ENCODE assay signal across 19 cellular contexts in the genomic region with DNA sequence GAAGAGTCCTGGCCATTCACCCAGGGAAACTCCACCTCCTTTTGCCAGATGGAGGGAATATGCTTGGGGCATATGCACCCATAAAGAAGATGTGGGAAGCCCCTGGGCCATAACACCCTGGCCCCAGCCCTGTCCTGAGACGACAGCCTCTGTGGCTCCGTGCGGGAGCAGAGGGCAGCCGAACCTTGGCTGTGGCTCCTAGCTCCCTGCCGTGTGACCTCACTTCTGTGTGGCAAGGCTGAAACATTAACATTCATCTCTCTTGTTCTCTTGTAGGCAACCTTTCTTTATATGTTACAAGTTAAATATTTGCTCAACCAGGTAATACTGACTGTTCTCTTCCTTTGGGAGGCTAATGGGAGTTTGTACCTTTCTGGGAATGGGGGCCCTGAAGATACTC. TPM values are rescaled to one million over a fixed set of nuclear protein-coding genes. Genes with fewer than 3 reads are reported as not detected.
DNase-seq lines count a peak whose midpoint lies in the region; ATAC-seq and TF ChIP-seq lines count a peak whose summit lies in the region.
"Had no signal": no experiment of that assay in that cellular context is flagged by ENCODE, and none has a peak within 500 bp of the region (broad histone marks: within the 10 kb centered on the region; RNA-seq: fewer than 3 reads in every experiment).

No MANE protein-coding gene starts in this region.

- peaks cover 8 to 27% of the 10 kb centered on the region in 2 donors for H3K4me1 ChIP-seq in ascending aorta
- peaks cover 12% of the 10 kb centered on the region for H3K4me1 ChIP-seq in ovary (ENCODE audit: insufficient read depth)
- peaks cover 0 to 15% (median 3%) of the 10 kb centered on the region in 9 donors for H3K4me1 ChIP-seq in heart right ventricle
- H3K4me1 ChIP-seq: A549 had no signal

- no peaks in the 10 kb centered on the region for H3K9me3 ChIP-seq in ascending aorta
- no peaks in the 10 kb centered on the region for H3K9me3 ChIP-seq in ovary
- no peaks in the 10 kb centered on the region for H3K9me3 ChIP-seq in heart right ventricle
- H3K9me3 ChIP-seq: A549; BLaER1 treated with 17β-estradiol and CSF1 and Interleukin-3, amounts not matched to agents 10 nM and 100 nM had no signal

- TF ChIP-seq CTCF in 22Rv1 (IDR thresholded peaks at IDR 0.05) (no peak), ascending aorta (IDR thresholded peaks at IDR 0.05) (no peak), ovary (IDR thresholded peaks at IDR 0.05) (no peak), heart right ventricle (IDR thresholded peaks at IDR 0.05) (no peak), GM10248 (IDR thresholded peaks at IDR 0.05; ENCODE audit: control extremely low read depth, extremely low read depth, low read depth, missing control alignments) (no peak)

- 87 to 94% (median 89%) methylated on average over 5 of the region's 5 CpGs for whole genome bisulfite sequencing in ovary, 3 donors
- 84 to 85% methylated on average over 5 of the region's 5 CpGs for WGBS in heart right ventricle, 2 donors

- H3K9me3 Mint-ChIP-seq in activated CD4-positive, alpha-beta T cell treated with anti-CD3 and anti-CD28 coated beads, Interleukin-2, amount 10 ng/mL, durations not matched to agents 24 days and 14 days: no peaks in the 10 kb centered on the region

- no peaks in the 10 kb centered on the region for H3K27me3 Mint-ChIP-seq in activated CD4-positive, alpha-beta T cell treated with anti-CD3 and anti-CD28 coated beads, Interleukin-2, amount 10 ng/mL, durations not matched to agents 24 days and 14 days

- CTCF ChIA-PET in GM10248 (lab: Yijun Ruan, JAX): no interaction called here

- POLR2A ChIA-PET in GM10248 (lab: Yijun Ruan, JAX): no interaction called here

- H3K27me3 ChIP-seq in ascending aorta (no peaks in the 10 kb centered on the region), ovary (no peaks in the 10 kb centered on the region), heart right ventricle (peaks cover 0 to 4% (median 0%) of the 10 kb centered on the region in 7 donors)
- H3K27me3 ChIP-seq: BLaER1 treated with 17β-estradiol and CSF1 and Interleukin-3, amounts not matched to agents 10 nM and 100 nM had no signal

- DNase-seq in ascending aorta (ENCODE audit: low spot score in 2 of 2) (no peak), left lobe of liver (ENCODE audit: low spot score) (peak; percentile 90), posterior vena cava (ENCODE audit: low spot score) (peak; percentile 22), ovary (no peak), heart right ventricle (no peak), GM10248 (ENCODE audit: extremely low spot score) (no peak)
- no peak for DNase-seq in activated CD4-positive, alpha-beta T cell treated with anti-CD3 and anti-CD28 coated beads, Interleukin-2, amount 10 ng/mL, durations not matched to agents 24 days and 14 days
- DNase-seq: DMS 273 treated with DMSO at 0.1 percent for 48 hours, GDM1, GOT3, KBM-7, NCI-H1436, NCI-H2029, NCI-H2171, NCI-H524 treated with DMSO at 0.1 percent for 48 hours, SHP77 had no signal

- no peak for TF ChIP-seq EP300 in ovary (IDR thresholded peaks at IDR 0.05)

- H3K4me3 ChIP-seq in ascending aorta (peak overlapping the region in 1 of 2 donors; percentile 3), ovary (no peak overlapping the region), heart right ventricle (no peak overlapping the region)
- H3K4me3 ChIP-seq: A549; BLaER1 treated with 17β-estradiol and CSF1 and Interleukin-3, amounts not matched to agents 10 nM and 100 nM had no signal

- no peaks in the 10 kb centered on the region for H3K4me1 Mint-ChIP-seq in activated CD4-positive, alpha-beta T cell treated with anti-CD3 and anti-CD28 coated beads, Interleukin-2, amount 10 ng/mL, durations not matched to agents 24 days and 14 days

- ATAC-seq in left lobe of liver (peak; percentile 71), heart right ventricle (no peak)
- ATAC-seq: A549 had no signal

- no peak overlapping the region for H3K4me3 Mint-ChIP-seq in activated CD4-positive, alpha-beta T cell treated with anti-CD3 and anti-CD28 coated beads, Interleukin-2, amount 10 ng/mL, durations not matched to agents 24 days and 14 days

- H3K36me3 ChIP-seq in ascending aorta (no peaks in the 10 kb centered on the region), ovary (no peaks in the 10 kb centered on the region), heart right ventricle (no peaks in the 10 kb centered on the region)
- H3K36me3 ChIP-seq: BLaER1 treated with 17β-estradiol and CSF1 and Interleukin-3, amounts not matched to agents 10 nM and 100 nM had no signal

- no peak overlapping the region for H3K27ac Mint-ChIP-seq in activated CD4-positive, alpha-beta T cell treated with anti-CD3 and anti-CD28 coated beads, Interleukin-2, amount 10 ng/mL, durations not matched to agents 24 days and 14 days

- H3K27ac ChIP-seq in 22Rv1 (peak overlapping the region; percentile 37), ascending aorta (peak overlapping the region; percentile 62 to 73), ovary (no peak overlapping the region), heart right ventricle (no peak overlapping the region)
- H3K27ac ChIP-seq: A549; BLaER1 treated with 17β-estradiol and CSF1 and Interleukin-3, amounts not matched to agents 10 nM and 100 nM had no signal

- intact Hi-C loops in ascending aorta (cut with DNase I) (loop anchor here (2.0 to 5.0 kb wide), 2 partner anchors 16 to 34 kb away; no protein-coding TSS in a partner anchor), posterior vena cava (cut with DNase I) (no loop called here), ovary (cut with DNase I) (no loop called here), heart right ventricle (cut with DNase I) (loop anchor here in 1 of 10 donors (10.0 kb wide), 1 partner anchor 56 kb away; no protein-coding TSS in a partner anchor)
- intact Hi-C loops in activated CD4-positive, alpha-beta T cell treated with anti-CD3 and anti-CD28 coated beads, Interleukin-2, amount 10 ng/mL, durations not matched to agents 24 days and 14 days (cut with micrococcal nuclease): no loop called here

- no peak for TF ChIP-seq POLR2A in ovary (IDR thresholded peaks at IDR 0.05)

- H3K36me3 Mint-ChIP-seq in activated CD4-positive, alpha-beta T cell treated with anti-CD3 and anti-CD28 coated beads, Interleukin-2, amount 10 ng/mL, durations not matched to agents 24 days and 14 days (ENCODE audit: low read depth): no peaks in the 10 kb centered on the region

RNA-seq across cellular contexts. Expression of gene SLC47A1, which starts 17.5 kb away (rescaled TPM):
- total RNA-seq in ascending aorta (0.64 TPM), left lobe of liver (101 TPM), posterior vena cava (1 to 10 TPM; 1.2 to 3.4 TPM), ovary (10 to 100 TPM in 4 of 7 donors, 1 to 10 TPM in 3; 5.0 to 25.8 (median 10.6) TPM), heart right ventricle (10 to 100 TPM in 5 of 10 donors, 1 to 10 TPM in 5; 2.1 to 20.3 (median 9.2) TPM)
- polyA plus RNA-seq in ovary (10 to 100 TPM in 1 of 2 donors, 1 to 10 TPM in 1; 2.1 to 89.9 TPM), heart right ventricle (1 to 10 TPM in 1 of 2 donors, under 1 TPM in 1; 0.62 to 6.3 TPM)
- not detected in 2 replicates for total RNA-seq in activated CD4-positive, alpha-beta T cell treated with anti-CD3 and anti-CD28 coated beads, Interleukin-2, amount 10 ng/mL, durations not matched to agents 24 days and 14 days

Comparison
In these comparisons a context has a peak if more than half of its experiments do, and no peak if none do; other contexts are left out.
1. H3K27ac ChIP-seq: peak in 22Rv1 (single experiment) and ascending aorta (2 of 2); none in ovary (0 of 2) and heart right ventricle (0 of 10).
2. DNase-seq: peak in left lobe of liver (single experiment) and posterior vena cava (single experiment); none in ascending aorta (0 of 2), ovary (0 of 5), heart right ventricle (0 of 2), GM10248 (single experiment) and activated CD4-positive, alpha-beta T cell treated with anti-CD3 and anti-CD28 coated beads, Interleukin-2, amount 10 ng/mL, durations not matched to agents 24 days and 14 days (single experiment).